ENCODE assay signal across 1 cellular context in genomic region chr18:21111351-21112139, GRCh38.
A peak's percentile ranks its signal among the peaks of the same experiment; 100 is the strongest.
TF ChIP-seq lines count a peak whose summit lies in the region.

TSS of gene ROCK1 (minus strand) at chr18:21111813. CDS start at chr18:21110910, 903 bp downstream.

TF ChIP-seq in K562, 482 proteins besides CTCF, POLR2A, EP300 and RAD21 (continued from another document and continues in another):
- no peak for TF ChIP-seq BRF2 (IDR thresholded peaks at IDR 0.05; ENCODE audit: borderline replicate concordance, insufficient read depth, insufficient read length)
- TF ChIP-seq CHD1 (IDR thresholded peaks at IDR 0.05; ENCODE audit: low read length) = peak; percentile 63
- TF ChIP-seq NFRKB (IDR thresholded peaks at IDR 0.05; ENCODE audit: low read depth) = peak; percentile 63; the same call in 1 of the 2 replicates
- no peak; the same call in 1 of the 2 replicates for TF ChIP-seq MGA (IDR thresholded peaks at IDR 0.05)
- TF ChIP-seq USF2 (CRISPR knock-in tag; IDR thresholded peaks at IDR 0.05) = no peak
- TF ChIP-seq MAZ (CRISPR knock-in tag; conservative IDR thresholded peaks at IDR 0.05 in 1 of 2, IDR thresholded peaks at IDR 0.05 in 1 of 2) = peak in 1 of 2 experiments; percentile 65; a peak in 3 of 4 replicates
- no peak for TF ChIP-seq NFATC3 (IDR thresholded peaks at IDR 0.05)
- peak; percentile 86 to 87 for TF ChIP-seq NRF1 (conservative IDR thresholded peaks at IDR 0.05 in 1 of 2, IDR thresholded peaks at IDR 0.05 in 1 of 2)
- TF ChIP-seq JUND (IDR thresholded peaks at IDR 0.05; ENCODE audit: borderline replicate concordance, low read depth, low read length) = no peak
- no peak for TF ChIP-seq JUND (tag; IDR thresholded peaks at IDR 0.05; ENCODE audit: borderline replicate concordance, low read depth, low read length)
- no peak for TF ChIP-seq CBX1 (IDR thresholded peaks at IDR 0.05; ENCODE audit: low read depth)
- TF ChIP-seq FOXP1 (CRISPR knock-in tag; IDR thresholded peaks at IDR 0.05) = no peak
- no peak for TF ChIP-seq MBD2 (IDR thresholded peaks at IDR 0.05; ENCODE audit: borderline replicate concordance, low read depth)
- TF ChIP-seq E4F1 (CRISPR knock-in tag; IDR thresholded peaks at IDR 0.05; ENCODE audit: borderline replicate concordance) = no peak
- TF ChIP-seq ZNF124 (CRISPR knock-in tag; IDR thresholded peaks at IDR 0.05) = no peak
- peak; percentile 98 for TF ChIP-seq UBTF (IDR thresholded peaks at IDR 0.05; ENCODE audit: borderline replicate concordance in 1 of 2, low read depth in 2 of 2, low read length in 2 of 2)
- TF ChIP-seq SETDB1 (IDR thresholded peaks at IDR 0.05; ENCODE audit: low read length) = no peak
- no peak for TF ChIP-seq ZKSCAN3 (CRISPR knock-in tag; IDR thresholded peaks at IDR 0.05)
- TF ChIP-seq HINFP (tag; conservative IDR thresholded peaks at IDR 0.05; ENCODE audit: low read depth) = no peak
- no peak; the same call in 1 of the 2 replicates for TF ChIP-seq TOE1 (IDR thresholded peaks at IDR 0.05; ENCODE audit: borderline replicate concordance)
- no peak for TF ChIP-seq TOE1 (CRISPR knock-in tag; IDR thresholded peaks at IDR 0.05; ENCODE audit: borderline replicate concordance, low read depth)
- no peak for TF ChIP-seq IRF9 (tag; IDR thresholded peaks at IDR 0.05)
- TF ChIP-seq SIN3A (IDR thresholded peaks at IDR 0.05; ENCODE audit: borderline replicate concordance in 2 of 2, control insufficient read depth in 1 of 2, low read depth in 2 of 2, low read length in 2 of 2) = peak in 1 of 2 experiments; percentile 23; a peak in 2 of 4 replicates
- TF ChIP-seq ATF7 (IDR thresholded peaks at IDR 0.05) = 0 out of 2 replicates have a peak, but pooled peaks have one; percentile 24
- TF ChIP-seq SAP30 (IDR thresholded peaks at IDR 0.05; ENCODE audit: borderline replicate concordance, insufficient read depth, low read depth, low read length, poor library complexity, severe bottlenecking) = peak; percentile 48
- no peak for TF ChIP-seq NKRF (IDR thresholded peaks at IDR 0.05; ENCODE audit: borderline replicate concordance)
- no peak for TF ChIP-seq KAT2B (IDR thresholded peaks at IDR 0.05; ENCODE audit: low read depth, low read length)
- TF ChIP-seq ZBTB43 (CRISPR knock-in tag; IDR thresholded peaks at IDR 0.05) = no peak
- TF ChIP-seq TEAD4 (IDR thresholded peaks at IDR 0.05; ENCODE audit: low read length) = no peak
- TF ChIP-seq TEAD4 (CRISPR knock-in tag; IDR thresholded peaks at IDR 0.05; ENCODE audit: borderline replicate concordance) = no peak
